23 cellular contexts compared by ENCODE assay signal in genomic region chr7:33616752-33617151, GRCh38.
"Had no signal": no experiment of that assay in that cellular context is flagged by ENCODE, and none has a peak within 500 bp of the region (broad histone marks: within the 10 kb centered on the region; RNA-seq: fewer than 3 reads in every experiment).

No MANE protein-coding gene starts in this region.

- H3K27me3 ChIP-seq: neural progenitor cell, ovary, right lobe of liver, sigmoid colon, stomach, thyroid gland, tibial nerve, upper lobe of left lung, vagina had no signal

- DNase-seq: occipital lobe; ovary; posterior cingulate gyrus; psoas muscle; right cardiac atrium; right lobe of liver; sigmoid colon; small intestine; stimulated activated CD4-positive, alpha-beta T cell treated with anti-CD3 and anti-CD28 coated beads, Interleukin-15, amount 100 ng/mL, for 24 hours; stimulated activated CD4-positive, alpha-beta T cell treated with anti-CD3 and anti-CD28 coated beads, Interleukin-2, amount 100 ng/mL, for 24 hours; stimulated activated CD4-positive, alpha-beta T cell treated with anti-CD3 and anti-CD28 coated beads, Interleukin-2, amount 100 ng/mL, for 48 hours; stimulated activated CD4-positive, alpha-beta T cell treated with anti-CD3 and anti-CD28 coated beads, Interleukin-4, amount 100 ng/mL, for 24 hours; stimulated activated naive B cell treated with anti-CD40 and anti-IgM and Interleukin-4, amounts not matched to agents 10 μg/mL and 1 μg/mL and 100 μg/mL, for 72 hours; stimulated activated naive CD4-positive, alpha-beta T cell treated with Interleukin-2 at 50 U/mL for 16 hours; stomach; thyroid gland; trophoblast cell; upper lobe of left lung had no signal

- H2AFZ ChIP-seq: neural progenitor cell, parathyroid adenoma had no signal

- H3K4me3 ChIP-seq: neural progenitor cell, ovary, psoas muscle, right lobe of liver, sigmoid colon, stomach, thoracic aorta, thyroid gland, tibial nerve, upper lobe of left lung, vagina had no signal

- H3K79me2 ChIP-seq: parathyroid adenoma had no signal

- H3K9ac ChIP-seq: neural progenitor cell, parathyroid adenoma had no signal

- H3K36me3 ChIP-seq: neural progenitor cell, ovary, right lobe of liver, sigmoid colon, stomach, thoracic aorta, tibial nerve, upper lobe of left lung, vagina had no signal

- H3K4me1 ChIP-seq: neural progenitor cell, parathyroid adenoma, psoas muscle, right lobe of liver, thyroid gland, tibial nerve, upper lobe of left lung, vagina had no signal

- H3K9me3 ChIP-seq: ovary, right lobe of liver, sigmoid colon, thoracic aorta, thyroid gland, upper lobe of left lung, vagina had no signal

- H3K27ac ChIP-seq: neural progenitor cell, ovary, parathyroid adenoma, psoas muscle, right lobe of liver, stomach, thoracic aorta, thyroid gland, tibial nerve, upper lobe of left lung, vagina had no signal

- H3K4me2 ChIP-seq: neural progenitor cell had no signal
